23 cellular contexts compared by ENCODE assay signal in the genomic region with DNA sequence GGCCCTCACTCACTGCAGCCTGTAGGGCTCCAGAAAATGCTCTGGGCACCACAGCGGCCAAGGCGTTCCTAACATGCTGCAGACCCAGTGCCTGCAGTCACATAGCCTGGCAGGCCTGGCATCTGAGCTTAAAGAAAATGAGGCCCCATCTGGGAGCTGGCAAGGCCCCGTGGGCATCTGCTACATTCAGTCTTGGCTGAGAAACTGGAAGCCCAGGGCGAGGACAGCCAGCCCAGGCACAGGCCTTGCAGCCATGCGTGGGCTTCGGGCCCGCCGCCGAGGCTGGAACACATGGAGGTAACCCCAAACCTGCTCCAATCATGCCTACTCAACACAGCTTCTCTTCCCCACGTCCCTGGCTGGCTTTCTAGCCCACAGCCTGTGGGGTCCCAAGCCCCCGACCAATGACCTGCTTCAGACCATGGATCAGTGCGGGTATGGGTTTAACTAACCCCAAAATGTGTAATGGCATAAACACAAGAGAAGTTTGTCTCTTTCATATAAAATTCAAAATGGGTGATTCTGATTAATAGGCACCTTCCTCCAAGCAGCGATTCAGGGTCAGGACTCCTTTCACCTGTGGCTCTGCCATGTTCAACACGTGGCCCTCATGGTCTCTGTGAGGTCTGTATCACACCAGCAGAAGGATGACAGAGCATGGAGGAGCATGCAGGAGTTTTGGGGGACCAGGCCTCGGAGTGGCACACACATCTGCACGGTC. TPM values are rescaled to one million over a fixed set of nuclear protein-coding genes. Genes with fewer than 3 reads are reported as not detected.
A peak's percentile ranks its signal among the peaks of the same experiment; 100 is the strongest.
DNase-seq lines count a peak whose midpoint lies in the region; ATAC-seq and TF ChIP-seq lines count a peak whose summit lies in the region.
"Had no signal": no experiment of that assay in that cellular context is flagged by ENCODE, and none has a peak within 500 bp of the region (broad histone marks: within the 10 kb centered on the region; RNA-seq: fewer than 3 reads in every experiment).

No MANE protein-coding gene starts in this region.

- CTCF ChIA-PET in RWPE1 (lab: Yijun Ruan, JAX), result interaction anchor here (0.6 kb wide), 1 partner anchor 100 kb away, joined by 3 read pairs; no protein-coding TSS in a partner anchor

- no peak overlapping the region for H3K4me3 Mint-ChIP-seq in stimulated activated memory B cell treated with anti-CD40 and anti-IgM and Interleukin-4, amounts not matched to agents 10 μg/mL and 1 μg/mL and 100 μg/mL, for 72 hours
- H3K4me3 Mint-ChIP-seq: CD4-positive, alpha-beta memory T cell; T-helper 1 cell treated with Interleukin-12 subunit alpha and Interleukin-12 subunit beta and Interleukin-4 antibody, amounts not matched to agents 30 μg/mL and 1 μg/mL, for 36 hours had no signal

- POLR2A ChIA-PET in RWPE1 (lab: Yijun Ruan, JAX; ENCODE audit: low non-redundant PET), result no interaction called here

- H3K4me1 Mint-ChIP-seq in stimulated activated memory B cell treated with anti-CD40 and anti-IgM and Interleukin-4, amounts not matched to agents 10 μg/mL and 1 μg/mL and 100 μg/mL, for 72 hours, result peaks cover 7% of the 10 kb centered on the region

- in situ Hi-C loops in G401 (cut with HindIII; ENCODE audit: low sequenced_read_pairs), result no loop called here

- ATAC-seq in HG03139 (IDR thresholded peaks at IDR 0.05; ENCODE audit: unreplicated experiment), result no peak
- no peak for ATAC-seq in stimulated activated memory B cell treated with anti-CD40 and anti-IgM and Interleukin-4, amounts not matched to agents 10 μg/mL and 1 μg/mL and 100 μg/mL, for 72 hours

- peaks cover 4% of the 10 kb centered on the region for H3K9me3 Mint-ChIP-seq in stimulated activated memory B cell treated with anti-CD40 and anti-IgM and Interleukin-4, amounts not matched to agents 10 μg/mL and 1 μg/mL and 100 μg/mL, for 72 hours

- TF ChIP-seq CTCF in RWPE1 (conservative IDR thresholded peaks at IDR 0.05; ENCODE audit: low read depth), result no peak

- H3K36me3 Mint-ChIP-seq in stimulated activated memory B cell treated with anti-CD40 and anti-IgM and Interleukin-4, amounts not matched to agents 10 μg/mL and 1 μg/mL and 100 μg/mL, for 72 hours, result no peaks in the 10 kb centered on the region
- H3K36me3 Mint-ChIP-seq: CD4-positive, alpha-beta memory T cell had no signal

- no peak overlapping the region for H3K27ac Mint-ChIP-seq in stimulated activated memory B cell treated with anti-CD40 and anti-IgM and Interleukin-4, amounts not matched to agents 10 μg/mL and 1 μg/mL and 100 μg/mL, for 72 hours
- H3K27ac Mint-ChIP-seq: CD4-positive, alpha-beta memory T cell; T-helper 1 cell treated with Interleukin-12 subunit alpha and Interleukin-12 subunit beta and Interleukin-4 antibody, amounts not matched to agents 30 μg/mL and 1 μg/mL, for 36 hours had no signal

- peaks cover 37% of the 10 kb centered on the region for H3K27me3 Mint-ChIP-seq in stimulated activated memory B cell treated with anti-CD40 and anti-IgM and Interleukin-4, amounts not matched to agents 10 μg/mL and 1 μg/mL and 100 μg/mL, for 72 hours

- no peak overlapping the region for H3K27ac ChIP-seq in RWPE1

- peak; percentile 95 for DNase-seq in G401 (ENCODE audit: low spot score)
- DNase-seq in NCI-H446 (lab: John Stamatoyannopoulos, UW), result peak; percentile 34 to 80
- DNase-seq in ecto neural progenitor cell (ENCODE audit: low spot score), result peak; percentile 15
- DNase-seq in NCI-H1092 (lab: John Stamatoyannopoulos, UW), result no peak
- no peak for DNase-seq in RWPE1 (ENCODE audit: low spot score)
- DNase-seq: BE2C; Caco-2; CD4-positive, alpha-beta memory T cell; DMS153; GOT3; HCEC 1CT; Karpas-422; MV-4-11; NCI-H1436; NCI-H2029; NCI-H226; NCI-H526; Right ventricle myocardium superior had no signal

RNA-seq across cellular contexts. Expression of a gene that starts 6.4 kb away (rescaled TPM):
- not detected in 2 replicates for total RNA-seq in G401 (2014; rRNA removed; shearing (Covaris generic))
- total RNA-seq: A673; Caco-2; CD4-positive, alpha-beta memory T cell; M059J; Right ventricle myocardium superior had no signal

RNA-seq across cellular contexts. Expression of a gene that starts 56.1 kb away (rescaled TPM):
- total RNA-seq in G401 (2014; rRNA removed; shearing (Covaris generic)), result 25.5 and 27.5 TPM in 2 replicates

RNA-seq across cellular contexts. Expression of a gene that starts 56.2 kb away (rescaled TPM):
- total RNA-seq in G401 (2014; rRNA removed; shearing (Covaris generic)), result 37.3 and 64.7 TPM in 2 replicates

Comparison
In these comparisons a context has a peak if more than half of its experiments do, and no peak if none do; other contexts are left out.
1. DNase-seq: peak in G401 (single experiment), NCI-H446 (2 of 2) and ecto neural progenitor cell (single experiment); none in NCI-H1092 (single experiment) and RWPE1 (single experiment).